Comparison of ENCODE assay signal across 8 cellular contexts in the genomic region with DNA sequence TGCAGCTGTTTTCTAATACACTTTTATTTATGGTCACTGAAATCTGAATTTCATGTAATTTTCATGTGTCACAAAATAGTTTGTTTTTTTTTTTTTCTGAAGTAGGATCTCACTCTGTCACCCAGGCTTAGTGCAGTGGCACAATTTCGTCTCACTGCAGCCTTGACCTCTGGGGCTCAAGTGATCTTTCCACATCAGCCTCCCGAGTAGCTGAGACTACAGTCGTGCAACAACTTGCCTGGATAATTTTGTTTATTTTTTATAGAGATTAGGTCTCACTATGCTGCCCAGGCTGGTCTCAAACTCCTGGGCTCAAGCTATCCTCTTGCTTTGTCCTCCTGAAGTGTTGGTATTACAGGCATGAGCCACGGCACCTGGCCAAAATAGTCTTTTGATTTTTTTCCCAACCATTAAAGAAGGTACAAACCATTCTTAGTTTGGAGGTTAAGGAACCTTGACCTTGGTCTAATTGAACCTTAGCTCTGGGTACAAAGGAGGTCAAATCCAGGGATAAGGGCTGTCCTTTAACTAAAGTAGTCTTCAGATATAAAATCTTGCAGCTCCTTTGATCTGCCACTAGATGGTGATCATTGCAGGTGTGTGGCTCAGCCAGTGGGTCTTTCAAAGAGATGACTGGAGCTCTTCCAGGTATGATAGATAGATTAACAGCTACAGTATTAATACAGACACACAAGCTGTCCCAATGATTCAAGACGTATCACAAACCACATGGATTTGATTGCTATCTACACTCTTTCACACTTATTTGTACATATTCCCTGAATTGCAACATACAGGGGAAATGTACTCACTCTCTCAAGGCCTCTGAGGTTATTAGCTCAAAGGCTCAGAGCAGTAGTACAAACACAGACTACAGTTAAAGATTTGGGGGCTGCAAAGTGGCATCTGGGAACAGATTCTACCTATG. TPM values are rescaled to one million over a fixed set of nuclear protein-coding genes. Genes with fewer than 3 reads are reported as not detected.
A peak's percentile ranks its signal among the peaks of the same experiment; 100 is the strongest.
DNase-seq lines count a peak whose midpoint lies in the region; ATAC-seq and TF ChIP-seq lines count a peak whose summit lies in the region.

No MANE protein-coding gene starts in this region.

- no peaks in the 10 kb centered on the region for H3K9me3 ChIP-seq in gastrocnemius medialis

- H3K27me3 Mint-ChIP-seq in activated CD4-positive, alpha-beta memory T cell treated with anti-CD3 and anti-CD28 coated beads for 36 hours, result no peaks in the 10 kb centered on the region

- peak overlapping the region in 2 of 4 donors; percentile 14 to 44 for H3K27ac ChIP-seq in gastrocnemius medialis

- H3K36me3 Mint-ChIP-seq in activated CD4-positive, alpha-beta memory T cell treated with anti-CD3 and anti-CD28 coated beads for 36 hours, result peaks cover 2% of the 10 kb centered on the region

- intact Hi-C loops in activated CD4-positive, alpha-beta memory T cell treated with anti-CD3 and anti-CD28 coated beads for 36 hours (cut with micrococcal nuclease), result loop anchor here (1.0 to 10.0 kb wide), 3 partner anchors 100 to 395 kb away; partner anchors contain the start of gene FOXI3
- intact Hi-C loops in head of caudate nucleus (cut with DNase I) (loop anchor here (2.0 to 5.0 kb wide), 2 partner anchors 43 to 101 kb away; partner anchors contain the start of gene RNU2-63P), gastrocnemius medialis (cut with DNase I; ENCODE audit: low total_unique reads) (loop anchor here (1.0 to 10.0 kb wide), 4 partner anchors 57 to 635 kb away; partner anchors contain the start of gene RPIA)

- peak; percentile 57 for DNase-seq in AG08395 (ENCODE audit: low spot score)
- DNase-seq in GM10266 (ENCODE audit: extremely low spot score), result peak; percentile 76
- peak; percentile 55 for DNase-seq in NCI-H2227 (lab: John Stamatoyannopoulos, UW; ENCODE audit: unreplicated experiment)
- peak; percentile 47 for DNase-seq in activated CD4-positive, alpha-beta memory T cell treated with anti-CD3 and anti-CD28 coated beads for 36 hours
- DNase-seq in head of caudate nucleus, result peak in 23 of 42 donors; percentile 16 to 71 (median 46)
- DNase-seq in gastrocnemius medialis, result no peak

- no peaks in the 10 kb centered on the region for H3K27me3 ChIP-seq in gastrocnemius medialis

- TF ChIP-seq CTCF in GM10266 (IDR thresholded peaks at IDR 0.05; ENCODE audit: control insufficient read depth, insufficient read depth, low read depth, missing control alignments) (peak; percentile 70), gastrocnemius medialis (IDR thresholded peaks at IDR 0.05 in 4 of 5, conservative IDR thresholded peaks at IDR 0.05 in 1 of 5) (peak; percentile 78 to 89 (median 82))

- ATAC-seq in HG02943 (IDR thresholded peaks at IDR 0.05; ENCODE audit: low read depth, unreplicated experiment) (peak; percentile 46), gastrocnemius medialis (peak; percentile 27 to 48), HG03565 (IDR thresholded peaks at IDR 0.05; ENCODE audit: unreplicated experiment) (no peak)

- no peak overlapping the region for H3K4me3 Mint-ChIP-seq in activated CD4-positive, alpha-beta memory T cell treated with anti-CD3 and anti-CD28 coated beads for 36 hours

- H3K36me3 ChIP-seq in gastrocnemius medialis, result no peaks in the 10 kb centered on the region

- POLR2A ChIA-PET in activated CD4-positive, alpha-beta memory T cell treated with anti-CD3 and anti-CD28 coated beads for 36 hours (lab: Charles Lee), result interaction anchor here (2.0 kb wide), 1 partner anchor 44 kb away, joined by 15 read pairs; the partner anchor contains the start of gene RNU2-63P

- H3K9me3 Mint-ChIP-seq in activated CD4-positive, alpha-beta memory T cell treated with anti-CD3 and anti-CD28 coated beads for 36 hours, result no peaks in the 10 kb centered on the region

- in situ Hi-C loops in gastrocnemius medialis (cut with MboI; ENCODE audit: low sequenced_read_pairs in 4 of 4), result loop anchor here (5.0 to 25.0 kb wide), 3 partner anchors 97 to 1615 kb away; partner anchors contain the start of gene KDM3A (in 1 of the 4)

- H3K4me1 Mint-ChIP-seq in activated CD4-positive, alpha-beta memory T cell treated with anti-CD3 and anti-CD28 coated beads for 36 hours (ENCODE audit: low read depth), result peaks cover 14% of the 10 kb centered on the region

- H3K4me1 ChIP-seq in gastrocnemius medialis, result peaks cover 5 to 8% of the 10 kb centered on the region in 2 donors

- CTCF ChIA-PET in activated CD4-positive, alpha-beta memory T cell treated with anti-CD3 and anti-CD28 coated beads for 36 hours (lab: Charles Lee), result interaction anchor here (0.6 to 4.9 kb wide), 42 partner anchors 9 to 611 kb away, joined by 3 to 215 read pairs (median 5); partner anchors contain the start of gene RNU2-63P

- no peak overlapping the region for H3K27ac Mint-ChIP-seq in activated CD4-positive, alpha-beta memory T cell treated with anti-CD3 and anti-CD28 coated beads for 36 hours

- no peak overlapping the region for H3K4me3 ChIP-seq in gastrocnemius medialis

- no peak for TF ChIP-seq POLR2A in gastrocnemius medialis (IDR thresholded peaks at IDR 0.05)

RNA-seq across cellular contexts. Expression of gene KRCC1, which starts 4.7 kb away (rescaled TPM):
- total RNA-seq in activated CD4-positive, alpha-beta memory T cell treated with anti-CD3 and anti-CD28 coated beads for 36 hours, result 10 to 100 TPM; 10.6 to 11.0 TPM
- total RNA-seq in gastrocnemius medialis, result 10 to 100 TPM; 20.0 to 29.5 (median 27.2) TPM

RNA-seq across cellular contexts. Expression of gene SMYD1, which starts 7.4 kb away (rescaled TPM):
- not detected for total RNA-seq in activated CD4-positive, alpha-beta memory T cell treated with anti-CD3 and anti-CD28 coated beads for 36 hours
- total RNA-seq in gastrocnemius medialis, result 100 to 1,000 TPM; 107 to 214 (median 147) TPM

RNA-seq across cellular contexts. Expression of gene RNU2-63P, which starts 43.9 kb away (rescaled TPM):
- total RNA-seq in activated CD4-positive, alpha-beta memory T cell treated with anti-CD3 and anti-CD28 coated beads for 36 hours, result 10 to 100 TPM; 14.4 to 25.7 TPM
- not detected for total RNA-seq in gastrocnemius medialis

Comparison
In these comparisons a context has a peak if more than half of its experiments do, and no peak if none do; other contexts are left out.
1. DNase-seq: peak in AG08395 (single experiment), GM10266 (single experiment), NCI-H2227 (single experiment), activated CD4-positive, alpha-beta memory T cell treated with anti-CD3 and anti-CD28 coated beads for 36 hours (single experiment) and head of caudate nucleus (23 of 42); none in gastrocnemius medialis (0 of 2).
2. RNA of gene SMYD1, which starts 7.4 kb away (total RNA-seq): 107 to 214 TPM in gastrocnemius medialis; not detected in activated CD4-positive, alpha-beta memory T cell treated with anti-CD3 and anti-CD28 coated beads for 36 hours; every median in the first group is over 100 times any median in the second.
3. RNA of gene RNU2-63P, which starts 43.9 kb away (total RNA-seq): 14.4 to 25.7 TPM in activated CD4-positive, alpha-beta memory T cell treated with anti-CD3 and anti-CD28 coated beads for 36 hours; not detected in gastrocnemius medialis; every median in the first group is over 10 times any median in the second.